9 cellular contexts compared by ENCODE assay signal in the genomic region with DNA sequence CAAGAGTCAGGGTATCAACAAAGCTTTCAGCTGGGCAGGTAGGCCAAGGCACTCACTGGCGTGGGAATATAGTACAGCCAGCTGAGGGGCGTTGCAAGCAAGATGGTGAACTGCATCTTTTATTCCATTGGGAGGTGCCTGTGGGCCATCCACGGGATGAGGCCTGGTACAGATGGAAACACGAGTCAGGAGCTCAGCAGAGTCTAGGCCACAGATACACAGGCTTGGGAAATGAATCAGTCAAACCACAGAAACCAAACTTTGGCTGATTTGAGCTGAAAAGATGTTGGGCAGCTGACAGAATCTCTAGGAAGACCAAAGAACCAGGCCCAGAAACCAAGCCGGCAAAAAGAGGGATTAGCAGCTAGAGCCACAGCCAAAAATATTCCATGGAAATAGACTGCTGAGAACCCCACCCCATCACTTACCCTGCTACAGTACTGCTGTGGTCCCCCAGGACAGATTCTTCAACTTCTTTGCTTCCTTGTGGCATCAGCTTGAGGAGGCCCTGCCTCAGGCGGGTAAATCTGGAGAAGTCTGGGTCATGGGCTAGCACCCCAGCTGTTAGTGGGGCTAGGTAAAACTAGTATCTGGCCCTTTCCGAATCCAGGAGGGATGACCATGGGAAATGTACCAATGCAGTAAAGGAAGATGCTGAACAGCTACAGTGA.
DNase-seq lines count a peak whose midpoint lies in the region; TF ChIP-seq lines count a peak whose summit lies in the region.
"Had no signal": no experiment of that assay in that cellular context is flagged by ENCODE, and none has a peak within 500 bp of the region (broad histone marks: within the 10 kb centered on the region; RNA-seq: fewer than 3 reads in every experiment).

No MANE protein-coding gene starts in this region.

- 91% methylated on average over 7 of the region's 7 CpGs for WGBS in esophagus muscularis mucosa

- H3K27ac ChIP-seq in OCI-LY3 (ENCODE audit: low read length) (peak overlapping the region; percentile 9), esophagus muscularis mucosa (replicated peaks in 1 of 4) (no peak overlapping the region), tibial artery (peak overlapping the region; percentile 80 to 84)

- H3K4me2 ChIP-seq in OCI-LY3 (ENCODE audit: low read length): no peak overlapping the region

- TF ChIP-seq EP300 in esophagus muscularis mucosa (IDR thresholded peaks at IDR 0.05): no peak

- H3K4me3 ChIP-seq in OCI-LY3 (ENCODE audit: low read length) (no peak overlapping the region), esophagus muscularis mucosa (no peak overlapping the region), tibial artery (no peak overlapping the region)

- DNase-seq in stimulated activated CD4-positive, alpha-beta T cell treated with anti-CD3 and anti-CD28 coated beads, Interleukin-4, amount 100 ng/mL, for 24 hours: peak; percentile 37
- no peak for DNase-seq in stimulated activated CD4-positive, alpha-beta T cell treated with anti-CD3 and anti-CD28 coated beads, Interleukin-2, amount 100 ng/mL, for 48 hours
- DNase-seq in esophagus muscularis mucosa (ENCODE audit: extremely low spot score): peak; percentile 64
- no peak for DNase-seq in tibial artery
- DNase-seq in NCI-H146 treated with DMSO at 0.1 percent for 48 hours (lab: John Stamatoyannopoulos, UW; ENCODE audit: unreplicated experiment): no peak
- no peak for DNase-seq in NCI-H2081 treated with DMSO at 0.1 percent for 48 hours (lab: John Stamatoyannopoulos, UW)
- no peak for DNase-seq in activated effector memory CD4-positive, alpha-beta T cell treated with anti-CD3 and anti-CD28 coated beads, Interleukin-2, amount 50 U/mL, for 16 hours
- DNase-seq: left colon had no signal

- H3K9ac ChIP-seq in OCI-LY3 (ENCODE audit: low read length): no peak overlapping the region

- H3K9me3 ChIP-seq in OCI-LY3 (ENCODE audit: insufficient read depth, low read length): no peaks in the 10 kb centered on the region
- no peaks in the 10 kb centered on the region for H3K9me3 ChIP-seq in esophagus muscularis mucosa
- H3K9me3 ChIP-seq in tibial artery: no peaks in the 10 kb centered on the region

- no peak for TF ChIP-seq POLR2A in esophagus muscularis mucosa (IDR thresholded peaks at IDR 0.05; ENCODE audit: low read depth)

- H3K4me1 ChIP-seq in OCI-LY3 (ENCODE audit: low read length) (peaks cover 20% of the 10 kb centered on the region), esophagus muscularis mucosa (peaks cover 36 to 57% (median 45%) of the 10 kb centered on the region in 4 donors), tibial artery (peaks cover 0 to 96% (median 44%) of the 10 kb centered on the region in 4 donors)

- peaks cover 100% of the 10 kb centered on the region for H3K79me2 ChIP-seq in OCI-LY3 (ENCODE audit: low read length)

- no peak overlapping the region for H2AFZ ChIP-seq in OCI-LY3 (ENCODE audit: low read depth, low read length)

- H4K20me1 ChIP-seq in OCI-LY3 (ENCODE audit: insufficient read depth, low read length): peaks cover 99% of the 10 kb centered on the region

- intact Hi-C loops in esophagus muscularis mucosa (cut with DNase I): no loop called here
- intact Hi-C loops in tibial artery (cut with DNase I; ENCODE audit: low total_unique reads): no loop called here

- H3K27me3 ChIP-seq in OCI-LY3 (ENCODE audit: low read depth, low read length) (no peaks in the 10 kb centered on the region), esophagus muscularis mucosa (no peaks in the 10 kb centered on the region), tibial artery (no peaks in the 10 kb centered on the region)

- TF ChIP-seq CTCF in OCI-LY3 (IDR thresholded peaks at IDR 0.05; ENCODE audit: low read depth, low read length) (no peak), esophagus muscularis mucosa (IDR thresholded peaks at IDR 0.05) (no peak), tibial artery (IDR thresholded peaks at IDR 0.05) (no peak)

- H3K36me3 ChIP-seq in OCI-LY3 (replicated peaks; ENCODE audit: low read depth, low read length): peaks cover 51% of the 10 kb centered on the region
- no peaks in the 10 kb centered on the region for H3K36me3 ChIP-seq in esophagus muscularis mucosa
- H3K36me3 ChIP-seq in tibial artery: no peaks in the 10 kb centered on the region

Comparison
In these comparisons a context has a peak if more than half of its experiments do, and no peak if none do; other contexts are left out.
1. DNase-seq: peak in stimulated activated CD4-positive, alpha-beta T cell treated with anti-CD3 and anti-CD28 coated beads, Interleukin-4, amount 100 ng/mL, for 24 hours (single experiment) and esophagus muscularis mucosa (single experiment); none in stimulated activated CD4-positive, alpha-beta T cell treated with anti-CD3 and anti-CD28 coated beads, Interleukin-2, amount 100 ng/mL, for 48 hours (0 of 2), tibial artery (0 of 2), NCI-H146 treated with DMSO at 0.1 percent for 48 hours (single experiment), NCI-H2081 treated with DMSO at 0.1 percent for 48 hours (single experiment) and activated effector memory CD4-positive, alpha-beta T cell treated with anti-CD3 and anti-CD28 coated beads, Interleukin-2, amount 50 U/mL, for 16 hours (single experiment).
2. H3K27ac ChIP-seq: peak in OCI-LY3 (single experiment) and tibial artery (2 of 2); none in esophagus muscularis mucosa (0 of 4).